Comparison of ENCODE assay signal across 1 cellular context in the genomic region with DNA sequence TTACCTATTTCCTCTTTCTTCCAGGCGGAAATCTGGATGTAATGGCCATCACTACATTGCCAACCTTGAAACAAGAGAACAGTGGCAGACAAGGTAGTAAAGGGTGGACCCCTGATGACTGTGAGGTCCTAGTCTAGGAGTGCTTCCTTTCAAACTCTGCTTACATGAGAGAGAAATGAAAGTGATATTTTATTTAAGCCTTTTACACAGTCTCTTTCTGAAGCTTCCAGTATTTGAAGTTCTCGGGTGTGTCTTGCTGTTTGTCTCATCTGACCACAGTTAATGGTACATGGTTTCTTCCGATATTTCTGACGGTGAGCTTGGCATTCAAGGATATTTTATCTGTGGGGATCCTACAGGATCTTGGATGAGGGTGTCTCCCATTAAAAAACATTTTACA.
TF ChIP-seq lines count a peak whose summit lies in the region.

No MANE protein-coding gene starts in this region.

TF ChIP-seq in GM23338, 12 proteins besides CTCF, POLR2A, EP300 and RAD21 (continued from another document):
- TF ChIP-seq, protein P1, sequence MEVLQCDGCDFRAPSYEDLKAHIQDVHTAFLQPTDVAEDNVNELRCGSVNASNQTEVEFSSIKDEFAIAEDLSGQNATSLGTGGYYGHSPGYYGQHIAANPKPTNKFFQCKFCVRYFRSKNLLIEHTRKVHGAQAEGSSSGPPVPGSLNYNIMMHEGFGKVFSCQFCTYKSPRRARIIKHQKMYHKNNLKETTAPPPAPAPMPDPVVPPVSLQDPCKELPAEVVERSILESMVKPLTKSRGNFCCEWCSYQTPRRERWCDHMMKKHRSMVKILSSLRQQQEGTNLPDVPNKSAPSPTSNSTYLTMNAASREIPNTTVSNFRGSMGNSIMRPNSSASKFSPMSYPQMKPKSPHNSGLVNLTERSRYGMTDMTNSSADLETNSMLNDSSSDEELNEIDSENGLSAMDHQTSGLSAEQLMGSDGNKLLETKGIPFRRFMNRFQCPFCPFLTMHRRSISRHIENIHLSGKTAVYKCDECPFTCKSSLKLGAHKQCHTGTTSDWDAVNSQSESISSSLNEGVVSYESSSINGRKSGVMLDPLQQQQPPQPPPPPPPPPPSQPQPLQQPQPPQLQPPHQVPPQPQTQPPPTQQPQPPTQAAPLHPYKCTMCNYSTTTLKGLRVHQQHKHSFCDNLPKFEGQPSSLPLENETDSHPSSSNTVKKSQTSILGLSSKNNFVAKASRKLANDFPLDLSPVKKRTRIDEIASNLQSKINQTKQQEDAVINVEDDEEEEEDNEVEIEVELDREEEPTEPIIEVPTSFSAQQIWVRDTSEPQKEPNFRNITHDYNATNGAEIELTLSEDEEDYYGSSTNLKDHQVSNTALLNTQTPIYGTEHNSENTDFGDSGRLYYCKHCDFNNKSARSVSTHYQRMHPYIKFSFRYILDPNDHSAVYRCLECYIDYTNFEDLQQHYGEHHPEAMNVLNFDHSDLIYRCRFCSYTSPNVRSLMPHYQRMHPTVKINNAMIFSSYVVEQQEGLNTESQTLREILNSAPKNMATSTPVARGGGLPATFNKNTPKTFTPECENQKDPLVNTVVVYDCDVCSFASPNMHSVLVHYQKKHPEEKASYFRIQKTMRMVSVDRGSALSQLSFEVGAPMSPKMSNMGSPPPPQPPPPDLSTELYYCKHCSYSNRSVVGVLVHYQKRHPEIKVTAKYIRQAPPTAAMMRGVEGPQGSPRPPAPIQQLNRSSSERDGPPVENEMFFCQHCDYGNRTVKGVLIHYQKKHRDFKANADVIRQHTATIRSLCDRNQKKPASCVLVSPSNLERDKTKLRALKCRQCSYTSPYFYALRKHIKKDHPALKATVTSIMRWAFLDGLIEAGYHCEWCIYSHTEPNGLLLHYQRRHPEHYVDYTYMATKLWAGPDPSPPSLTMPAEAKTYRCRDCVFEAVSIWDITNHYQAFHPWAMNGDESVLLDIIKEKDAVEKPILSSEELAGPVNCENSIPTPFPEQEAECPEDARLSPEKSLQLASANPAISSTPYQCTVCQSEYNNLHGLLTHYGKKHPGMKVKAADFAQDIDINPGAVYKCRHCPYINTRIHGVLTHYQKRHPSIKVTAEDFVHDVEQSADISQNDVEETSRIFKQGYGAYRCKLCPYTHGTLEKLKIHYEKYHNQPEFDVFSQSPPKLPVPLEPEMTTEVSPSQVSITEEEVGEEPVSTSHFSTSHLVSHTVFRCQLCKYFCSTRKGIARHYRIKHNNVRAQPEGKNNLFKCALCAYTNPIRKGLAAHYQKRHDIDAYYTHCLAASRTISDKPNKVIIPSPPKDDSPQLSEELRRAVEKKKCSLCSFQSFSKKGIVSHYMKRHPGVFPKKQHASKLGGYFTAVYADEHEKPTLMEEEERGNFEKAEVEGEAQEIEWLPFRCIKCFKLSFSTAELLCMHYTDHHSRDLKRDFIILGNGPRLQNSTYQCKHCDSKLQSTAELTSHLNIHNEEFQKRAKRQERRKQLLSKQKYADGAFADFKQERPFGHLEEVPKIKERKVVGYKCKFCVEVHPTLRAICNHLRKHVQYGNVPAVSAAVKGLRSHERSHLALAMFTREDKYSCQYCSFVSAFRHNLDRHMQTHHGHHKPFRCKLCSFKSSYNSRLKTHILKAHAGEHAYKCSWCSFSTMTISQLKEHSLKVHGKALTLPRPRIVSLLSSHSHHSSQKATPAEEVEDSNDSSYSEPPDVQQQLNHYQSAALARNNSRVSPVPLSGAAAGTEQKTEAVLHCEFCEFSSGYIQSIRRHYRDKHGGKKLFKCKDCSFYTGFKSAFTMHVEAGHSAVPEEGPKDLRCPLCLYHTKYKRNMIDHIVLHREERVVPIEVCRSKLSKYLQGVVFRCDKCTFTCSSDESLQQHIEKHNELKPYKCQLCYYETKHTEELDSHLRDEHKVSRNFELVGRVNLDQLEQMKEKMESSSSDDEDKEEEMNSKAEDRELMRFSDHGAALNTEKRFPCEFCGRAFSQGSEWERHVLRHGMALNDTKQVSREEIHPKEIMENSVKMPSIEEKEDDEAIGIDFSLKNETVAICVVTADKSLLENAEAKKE (CRISPR knock-in tag; IDR thresholded peaks at IDR 0.05), result no peak
